Comparison of ENCODE assay signal across 8 cellular contexts in the genomic region with DNA sequence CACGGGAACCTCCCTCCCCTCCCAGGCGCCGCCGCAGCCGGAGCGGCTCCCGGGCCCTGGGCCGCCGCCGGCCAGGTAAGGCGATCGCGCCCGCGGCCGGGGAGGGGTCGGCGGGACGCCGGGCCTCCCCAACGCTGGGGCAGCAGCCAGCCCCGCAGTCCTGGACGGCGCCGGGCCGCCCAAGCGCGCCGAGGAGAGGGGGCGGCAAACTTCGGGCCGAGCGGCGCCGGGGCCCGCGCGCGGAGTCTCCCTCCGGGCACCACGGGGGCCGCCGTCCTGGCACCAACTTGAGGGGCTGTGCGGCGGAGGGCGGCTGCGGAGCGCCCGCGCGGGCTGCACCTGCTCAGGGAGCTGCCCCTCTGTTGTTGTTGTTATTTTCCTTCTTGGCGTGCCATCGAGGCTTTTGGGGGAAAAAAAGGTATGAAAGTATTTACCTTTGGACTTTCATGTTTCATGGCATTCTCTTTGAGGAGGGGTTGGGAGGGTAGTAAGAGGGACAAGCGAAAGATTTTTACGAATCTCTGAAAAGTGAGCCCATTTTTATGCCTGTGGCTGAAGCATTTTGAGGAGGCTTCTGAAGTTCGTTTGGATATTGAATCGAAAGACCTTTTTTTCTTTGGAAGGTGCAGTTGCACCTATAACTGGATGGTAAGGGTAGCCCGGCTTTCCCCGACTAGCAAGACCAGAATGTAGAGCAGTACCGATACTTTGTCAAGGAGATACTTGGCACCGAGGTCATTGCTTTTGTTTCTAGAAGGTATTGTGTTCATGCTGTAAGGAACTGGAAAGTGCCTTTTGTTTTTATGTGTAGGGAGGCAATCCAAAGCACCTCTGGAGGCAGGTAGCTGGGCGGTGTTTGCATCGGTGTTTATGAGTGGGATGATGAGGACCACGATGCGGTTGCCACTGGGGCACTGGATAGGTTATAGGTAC. TPM values are rescaled to one million over a fixed set of nuclear protein-coding genes. Genes with fewer than 3 reads are reported as not detected.
DNase-seq lines count a peak whose midpoint lies in the region; ATAC-seq, FAIRE-seq and TF ChIP-seq lines count a peak whose summit lies in the region.

A gene with protein sequence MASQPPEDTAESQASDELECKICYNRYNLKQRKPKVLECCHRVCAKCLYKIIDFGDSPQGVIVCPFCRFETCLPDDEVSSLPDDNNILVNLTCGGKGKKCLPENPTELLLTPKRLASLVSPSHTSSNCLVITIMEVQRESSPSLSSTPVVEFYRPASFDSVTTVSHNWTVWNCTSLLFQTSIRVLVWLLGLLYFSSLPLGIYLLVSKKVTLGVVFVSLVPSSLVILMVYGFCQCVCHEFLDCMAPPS (plus strand): TSS at position 4 of the 933 bp plus-strand sequence. CDS start 52,168 bp downstream, outside the sequence.

- no peak for TF ChIP-seq POLR2A in endothelial cell of umbilical vein (IDR thresholded peaks at IDR 0.05; ENCODE audit: low read depth, low read length)

- BruUV-seq in endothelial cell of umbilical vein (replicated peaks; lab: Mats Ljungman, UMichigan), result no TSS peak

- DNase-seq in CD4-positive, alpha-beta T cell, result peak in 3 of 10 experiments; percentile 27 to 44 (median 39)
- DNase-seq in HEK293T (ENCODE audit: extremely low spot score) (peak; percentile 82), endothelial cell of umbilical vein (ENCODE audit: low read depth, low spot score) (peak; percentile 18), nephron progenitor cell (no peak), mesenteric fat pad (ENCODE audit: low spot score) (no peak)

- no peak for FAIRE-seq in endothelial cell of umbilical vein (lab: Jason Lieb, UNC)

- H3K9ac ChIP-seq in endothelial cell of umbilical vein (replicated peaks; ENCODE audit: extremely low read depth, insufficient read depth, low read length), result no peak within 1 kb of the TSS

- TF ChIP-seq CTCF in CD4-positive, alpha-beta T cell (IDR thresholded peaks at IDR 0.05), result no peak
- TF ChIP-seq CTCF in WI38 (IDR thresholded peaks at IDR 0.05; ENCODE audit: low read depth, low read length) (no peak), endothelial cell of umbilical vein (IDR thresholded peaks at IDR 0.05; ENCODE audit: extremely low read depth in 1 of 2, insufficient read depth in 1 of 2, low read depth in 1 of 2, low read length in 2 of 2) (no peak), nephron progenitor cell (IDR thresholded peaks at IDR 0.05) (no peak)

- H3K36me3 ChIP-seq in endothelial cell of umbilical vein (ENCODE audit: control insufficient read depth in 2 of 2, extremely low read depth in 1 of 2, insufficient read depth in 2 of 2, low read length in 2 of 2), result no peaks in the 10 kb centered on the region

- no peaks in the 10 kb centered on the region for H4K20me1 ChIP-seq in endothelial cell of umbilical vein (replicated peaks; ENCODE audit: control insufficient read depth, extremely low read depth, insufficient read depth, low read length)

- peak within 1 kb of the TSS; percentile 90 for H3K4me3 Mint-ChIP-seq in CD4-positive, alpha-beta T cell
- peak within 1 kb of the TSS; percentile 90 for H3K4me3 Mint-ChIP-seq in nephron progenitor cell

- H3K79me2 ChIP-seq in endothelial cell of umbilical vein (ENCODE audit: control insufficient read depth, insufficient read depth, low read length), result no peaks in the 10 kb centered on the region

- dilution Hi-C loops in endothelial cell of umbilical vein (cut with MboI; ENCODE audit: extremely low pct_ligation_motif_present, low sequenced_read_pairs), result no loop called here

- no peak for ATAC-seq in CD4-positive, alpha-beta T cell (ENCODE audit: poor library complexity)
- ATAC-seq in HG02678 (IDR thresholded peaks at IDR 0.05; ENCODE audit: unreplicated experiment) (no peak), HG03097 (IDR thresholded peaks at IDR 0.05; ENCODE audit: low FRiP score, unreplicated experiment) (no peak)

- peaks cover 3% of the 10 kb centered on the region for H3K9me3 Mint-ChIP-seq in CD4-positive, alpha-beta T cell
- no peaks in the 10 kb centered on the region for H3K9me3 Mint-ChIP-seq in nephron progenitor cell

- peak within 1 kb of the TSS; percentile 66 for H3K4me3 ChIP-seq in WI38 (ENCODE audit: low read depth, low read length)
- peak within 1 kb of the TSS; percentile 43 to 55 (median 53) for H3K4me3 ChIP-seq in endothelial cell of umbilical vein (replicated peaks in 1 of 3; ENCODE audit: insufficient read depth in 1 of 3, low read depth in 1 of 3, low read length in 3 of 3)

- no peak within 1 kb of the TSS for H3K27ac ChIP-seq in CD4-positive, alpha-beta T cell (ENCODE audit: low read depth, low read length)
- no peak within 1 kb of the TSS for H3K27ac ChIP-seq in endothelial cell of umbilical vein (ENCODE audit: insufficient read depth, low read depth, low read length)

- no peak within 1 kb of the TSS for H3K27ac Mint-ChIP-seq in CD4-positive, alpha-beta T cell
- peak within 1 kb of the TSS; percentile 82 for H3K27ac Mint-ChIP-seq in nephron progenitor cell

- H2AFZ ChIP-seq in endothelial cell of umbilical vein (ENCODE audit: low read depth, low read length), result peak within 1 kb of the TSS; percentile 91

- H3K9me1 ChIP-seq in endothelial cell of umbilical vein (replicated peaks; ENCODE audit: control insufficient read depth, extremely low read depth, insufficient read depth, low read length), result no peaks in the 10 kb centered on the region

- H3K4me1 Mint-ChIP-seq in CD4-positive, alpha-beta T cell (ENCODE audit: low read depth), result peaks cover 16% of the 10 kb centered on the region
- H3K4me1 Mint-ChIP-seq in nephron progenitor cell, result peaks cover 25% of the 10 kb centered on the region

- POLR2A ChIA-PET in CD4-positive, alpha-beta T cell (lab: Charles Lee), result no interaction called here
- POLR2A ChIA-PET in HEK293T (lab: Yijun Ruan, JAX), result interaction anchor here (0.6 to 1.7 kb wide), 10 partner anchors 9 to 115 kb away, joined by 3 to 8 read pairs (median 4); a partner anchor contains a TSS
- POLR2A ChIA-PET in endothelial cell of umbilical vein (lab: Charles Lee), result interaction anchor here (0.6 kb wide), 1 partner anchor 192 kb away, joined by 3 read pairs; no protein-coding TSS in a partner anchor

- H3K27me3 ChIP-seq in CD4-positive, alpha-beta T cell (ENCODE audit: control insufficient read depth, insufficient read depth, low read length), result peaks cover 71% of the 10 kb centered on the region
- peaks cover 29 to 51% of the 10 kb centered on the region in 2 experiments for H3K27me3 ChIP-seq in endothelial cell of umbilical vein (ENCODE audit: control insufficient read depth in 2 of 2, insufficient read depth in 2 of 2, low read length in 2 of 2)

- H3K36me3 Mint-ChIP-seq in CD4-positive, alpha-beta T cell (ENCODE audit: low read depth), result no peaks in the 10 kb centered on the region
- no peaks in the 10 kb centered on the region for H3K36me3 Mint-ChIP-seq in nephron progenitor cell (ENCODE audit: low read depth)

- intact Hi-C loops in CD4-positive, alpha-beta T cell (cut with DNase I, micrococcal nuclease), result no loop called here
- intact Hi-C loops in endothelial cell of umbilical vein (cut with micrococcal nuclease), result loop anchor here (1.0 to 5.0 kb wide), 2 partner anchors 12 to 113 kb away; a partner anchor contains a TSS

- peak within 1 kb of the TSS; percentile 70 for H3K4me2 ChIP-seq in endothelial cell of umbilical vein (ENCODE audit: insufficient read depth, low read length)

- peaks cover 4% of the 10 kb centered on the region for H3K9me3 ChIP-seq in CD4-positive, alpha-beta T cell (ENCODE audit: control insufficient read depth, low read length)
- no peaks in the 10 kb centered on the region for H3K9me3 ChIP-seq in endothelial cell of umbilical vein (replicated peaks; ENCODE audit: control insufficient read depth, insufficient read depth, low read length)

- peaks cover 73% of the 10 kb centered on the region for H3K27me3 Mint-ChIP-seq in CD4-positive, alpha-beta T cell
- H3K27me3 Mint-ChIP-seq in nephron progenitor cell (ENCODE audit: low read depth, poor library complexity), result peaks cover 28% of the 10 kb centered on the region

- H3K4me1 ChIP-seq in endothelial cell of umbilical vein (ENCODE audit: control insufficient read depth, extremely low read depth, insufficient read depth, low read length), result peaks cover 17% of the 10 kb centered on the region

- CTCF ChIA-PET in CD4-positive, alpha-beta T cell (lab: Charles Lee), result interaction anchor here (0.9 to 1.3 kb wide), 3 partner anchors 10 to 16 kb away, joined by 3 to 4 read pairs (median 3); no protein-coding TSS in a partner anchor
- CTCF ChIA-PET in HEK293T (lab: Yijun Ruan, JAX), result interaction anchor here (0.7 to 1.7 kb wide), 4 partner anchors 12 to 220 kb away, joined by 3 to 9 read pairs (median 6); no protein-coding TSS in a partner anchor
- CTCF ChIA-PET in endothelial cell of umbilical vein (lab: Charles Lee), result interaction anchor here (0.6 to 3.8 kb wide), 8 partner anchors 10 to 149 kb away, joined by 3 to 47 read pairs (median 16); no protein-coding TSS in a partner anchor

TF ChIP-seq in HEK293T, 16 proteins besides CTCF, POLR2A, EP300 and RAD21:
- TF ChIP-seq ZNF384 (IDR thresholded peaks at IDR 0.05) (no peak), L3MBTL2 (conservative IDR thresholded peaks at IDR 0.05) (no peak), ARNT (IDR thresholded peaks at IDR 0.05) (no peak), TARDBP (IDR thresholded peaks at IDR 0.05) (no peak), FOXM1 (IDR thresholded peaks at IDR 0.05; ENCODE audit: borderline replicate concordance) (no peak), SP1 (IDR thresholded peaks at IDR 0.05) (no peak), ELF4 (IDR thresholded peaks at IDR 0.05) (no peak), BHLHE40 (IDR thresholded peaks at IDR 0.05; ENCODE audit: borderline replicate concordance) (no peak)

TF ChIP-seq in endothelial cell of umbilical vein, 7 proteins besides CTCF, POLR2A, EP300 and RAD21:
- peak; percentile 74 for TF ChIP-seq EZH2 (IDR thresholded peaks at IDR 0.05; ENCODE audit: borderline replicate concordance, low read depth, low read length, severe bottlenecking)
- TF ChIP-seq MYC (IDR thresholded peaks at IDR 0.05; ENCODE audit: low read depth, low read length), result no peak

RNA-seq across cellular contexts. Expression of the gene that starts here (rescaled TPM):
- under 1 TPM; 0.11 to 0.20 TPM for total RNA-seq in CD4-positive, alpha-beta T cell
- 0.78 and 0.93 TPM in 2 replicates for total RNA-seq in endothelial cell of umbilical vein
- polyA plus RNA-seq in endothelial cell of umbilical vein, result 0.43 and 0.64 TPM in 2 replicates
- polyA plus RNA-seq in endothelial cell of umbilical vein (2011; cell fraction: cytosol; rRNA removed), result 0.83 and 0.95 TPM in 2 replicates
- 1.2 and 1.5 TPM in 2 replicates for polyA plus RNA-seq in endothelial cell of umbilical vein (2011; cell fraction: nucleus; rRNA removed)
- 0.78 and 2.2 TPM in 2 replicates for polyA plus RNA-seq in endothelial cell of umbilical vein (2012)
- polyA minus RNA-seq in endothelial cell of umbilical vein, result 0.97 and 2.5 TPM in 2 replicates
- 62.3 TPM for polyA minus RNA-seq in endothelial cell of umbilical vein (2011; cell fraction: cytosol; rRNA and poly(A)+ RNA removed)
- polyA minus RNA-seq in endothelial cell of umbilical vein (2011; cell fraction: nucleus; rRNA and poly(A)+ RNA removed), result 1.5 and 1.8 TPM in 2 replicates
- total RNA-seq in mesenteric fat pad, result 1.7 TPM

Comparison
In these comparisons a context has a peak if more than half of its experiments do, and no peak if none do; other contexts are left out.
1. DNase-seq: peak in HEK293T (single experiment) and endothelial cell of umbilical vein (single experiment); none in nephron progenitor cell (single experiment) and mesenteric fat pad (single experiment).